10 cellular contexts compared by ENCODE assay signal in genomic region chr2:241842620-241843211, GRCh38. TPM values are rescaled to one million over a fixed set of nuclear protein-coding genes. Genes with fewer than 3 reads are reported as not detected.
DNase-seq lines count a peak whose midpoint lies in the region; ATAC-seq and TF ChIP-seq lines count a peak whose summit lies in the region.
"Had no signal": no experiment of that assay in that cellular context is flagged by ENCODE, and none has a peak within 500 bp of the region (broad histone marks: within the 10 kb centered on the region; RNA-seq: fewer than 3 reads in every experiment).

No MANE protein-coding gene starts in this region.

- H3K36me3 Mint-ChIP-seq in CD4-positive, CD25-positive, alpha-beta regulatory T cell = no peaks in the 10 kb centered on the region
- H3K36me3 Mint-ChIP-seq in H9 (ENCODE audit: insufficient read depth in 1 of 3, low read depth in 3 of 3) = peaks cover 0 to 1% (median 0%) of the 10 kb centered on the region in 3 experiments; a peak in 1 of 7 replicates
- no peaks in the 10 kb centered on the region for H3K36me3 Mint-ChIP-seq in osteocyte (ENCODE audit: unreplicated experiment)

- H3T11ph ChIP-seq in H9 (ENCODE audit: low read length) = no peak overlapping the region

- H3K9me3 ChIP-seq in CD4-positive, CD25-positive, alpha-beta regulatory T cell (ENCODE audit: control insufficient read depth in 2 of 2, low read length in 2 of 2) = no peaks in the 10 kb centered on the region
- no peaks in the 10 kb centered on the region for H3K9me3 ChIP-seq in H9 (ENCODE audit: control insufficient read depth, low read depth, low read length)

- H2BK5ac ChIP-seq in H9 (ENCODE audit: insufficient read length, low read length) = no peak overlapping the region

- H3K14ac ChIP-seq in H9 (ENCODE audit: insufficient read depth, low read length) = no peak overlapping the region

- no peaks in the 10 kb centered on the region for H3K23me2 ChIP-seq in H9 (ENCODE audit: insufficient read length, low read depth, low read length, poor library complexity, severe bottlenecking)

- no peak overlapping the region for H2BK12ac ChIP-seq in H9 (ENCODE audit: insufficient read length, low read depth, low read length)

- H2AFZ ChIP-seq in H9 (ENCODE audit: low read length) = no peak overlapping the region

- peaks cover 14% of the 10 kb centered on the region for H3K27me3 Mint-ChIP-seq in CD4-positive, CD25-positive, alpha-beta regulatory T cell
- H3K27me3 Mint-ChIP-seq in H9 (ENCODE audit: low read depth) (peaks cover 47% of the 10 kb centered on the region), osteocyte (ENCODE audit: unreplicated experiment) (peaks cover 37% of the 10 kb centered on the region)

- TF ChIP-seq CTCF in H9 (conservative IDR thresholded peaks at IDR 0.05) = no peak
- TF ChIP-seq CTCF in osteocyte (IDR thresholded peaks at IDR 0.05) = no peak

- peaks cover 4 to 37% (median 15%) of the 10 kb centered on the region in 4 donors for H3K4me1 Mint-ChIP-seq in CD4-positive, CD25-positive, alpha-beta regulatory T cell
- peaks cover 7 to 29% of the 10 kb centered on the region in 2 experiments for H3K4me1 Mint-ChIP-seq in H9
- H3K4me1 Mint-ChIP-seq in osteocyte (ENCODE audit: unreplicated experiment) = peaks cover 11% of the 10 kb centered on the region

- H3K27ac Mint-ChIP-seq in CD4-positive, CD25-positive, alpha-beta regulatory T cell = peak overlapping the region; percentile 78 to 90 (median 82)
- no peak overlapping the region for H3K27ac Mint-ChIP-seq in H9
- no peak overlapping the region for H3K27ac Mint-ChIP-seq in osteocyte (ENCODE audit: unreplicated experiment)

- H3K27ac ChIP-seq in CD4-positive, CD25-positive, alpha-beta regulatory T cell (ENCODE audit: insufficient read depth, low read length, poor library complexity, severe bottlenecking) = peak overlapping the region; percentile 33
- H3K27ac ChIP-seq in H9 (ENCODE audit: insufficient read length, low read depth, low read length) = no peak overlapping the region
- H3K27ac ChIP-seq: VCaP had no signal

- H2BK15ac ChIP-seq in H9 (ENCODE audit: low read depth, low read length) = no peak overlapping the region

- no CpG with 5 or more reads among the region's 29 CpGs for WGBS in H9 (ENCODE audit: extremely low coverage, insufficient read length, low lambda C conversion rate)

- no peak overlapping the region for H3K9ac ChIP-seq in H9 (ENCODE audit: extremely low read depth, insufficient read length, low read length)

- H4K5ac ChIP-seq in H9 (ENCODE audit: insufficient read length, low read depth, low read length) = no peak overlapping the region

- H3K79me2 ChIP-seq in H9 (ENCODE audit: insufficient read depth, low read length) = no peaks in the 10 kb centered on the region

- no peak overlapping the region for H2BK20ac ChIP-seq in H9 (ENCODE audit: low read depth, low read length, poor library complexity, severe bottlenecking)

- no peaks in the 10 kb centered on the region for H3K79me1 ChIP-seq in H9 (ENCODE audit: insufficient read depth, low read depth, low read length, poor library complexity, severe bottlenecking)

- no peak overlapping the region for H3K18ac ChIP-seq in H9 (ENCODE audit: insufficient read length, low read depth, low read length)

- H3K4me1 ChIP-seq in CD4-positive, CD25-positive, alpha-beta regulatory T cell (ENCODE audit: control insufficient read depth, insufficient read depth, low read length, poor library complexity, severe bottlenecking) = peaks cover 25% of the 10 kb centered on the region
- H3K4me1 ChIP-seq in H9 (ENCODE audit: insufficient read depth, low read length) = no peaks in the 10 kb centered on the region; the same call in 1 of the 2 replicates

- H3K9me3 Mint-ChIP-seq in CD4-positive, CD25-positive, alpha-beta regulatory T cell = no peaks in the 10 kb centered on the region
- peaks cover 0 to 4% of the 10 kb centered on the region in 2 experiments; a peak in 1 of 5 replicates for H3K9me3 Mint-ChIP-seq in H9
- H3K9me3 Mint-ChIP-seq in osteocyte (ENCODE audit: unreplicated experiment) = no peaks in the 10 kb centered on the region

- H3K36me3 ChIP-seq in CD4-positive, CD25-positive, alpha-beta regulatory T cell (ENCODE audit: control insufficient read depth, insufficient read depth, low read length) = no peaks in the 10 kb centered on the region

- H3K4me3 Mint-ChIP-seq in CD4-positive, CD25-positive, alpha-beta regulatory T cell = peak overlapping the region; percentile 78 to 87 (median 84)
- H3K4me3 Mint-ChIP-seq in H9 = peak overlapping the region in 1 of 2 experiments; percentile 41; a peak in 2 of 5 replicates
- H3K4me3 Mint-ChIP-seq in osteocyte (ENCODE audit: unreplicated experiment) = no peak overlapping the region

- ATAC-seq in CD4-positive, CD25-positive, alpha-beta regulatory T cell (ENCODE audit: low read depth in 2 of 2) = peak in 1 of 2 donors; percentile 21
- no peak for ATAC-seq in HG02870 (IDR thresholded peaks at IDR 0.05; ENCODE audit: unreplicated experiment)

- H2AK5ac ChIP-seq in H9 (ENCODE audit: insufficient read length, low read length) = no peak overlapping the region

- DNase-seq in CD4-positive, CD25-positive, alpha-beta regulatory T cell = peak in 2 of 3 donors; percentile 23 to 39
- peak; percentile 32 for DNase-seq in H9
- peak; percentile 37 to 45 for DNase-seq in activated CD8-positive, alpha-beta memory T cell treated with anti-CD3 and anti-CD28 coated beads for 4 hours (ENCODE audit: low read depth in 2 of 2)
- peak; percentile 35 for DNase-seq in iPS-NIHi11 (ENCODE audit: low spot score)
- peak; percentile 78 for DNase-seq in stimulated activated CD8-positive, alpha-beta memory T cell treated with anti-CD3 and anti-CD28 coated beads, Interleukin-4, amount 100 ng/mL, for 48 hours
- no peak for DNase-seq in osteocyte (ENCODE audit: extremely low spot score, unreplicated experiment)
- no peak for DNase-seq in NCI-H526 (lab: John Stamatoyannopoulos, UW)

- H2BK120ac ChIP-seq in H9 (ENCODE audit: low read depth, low read length, poor library complexity, severe bottlenecking) = no peak overlapping the region

- no peak overlapping the region for H3K4ac ChIP-seq in H9 (ENCODE audit: low read depth, low read length)

- no peak overlapping the region for H3K23ac ChIP-seq in H9 (ENCODE audit: insufficient read length, low read depth, low read length)

- H3K4me2 ChIP-seq in H9 (ENCODE audit: insufficient read depth, insufficient read length, low read length) = peak overlapping the region; percentile 6

- H3K4me3 ChIP-seq in CD4-positive, CD25-positive, alpha-beta regulatory T cell (ENCODE audit: low read depth, low read length) = peak overlapping the region; percentile 53

- H4K91ac ChIP-seq in H9 (ENCODE audit: insufficient read length, low read depth, low read length) = no peak overlapping the region

- no peak overlapping the region for H4K8ac ChIP-seq in H9 (replicated peaks; ENCODE audit: insufficient read length, low read depth, low read length)

- no peak overlapping the region for H3K56ac ChIP-seq in H9 (ENCODE audit: insufficient read length, low read depth, low read length)

- H4K20me1 ChIP-seq in H9 (ENCODE audit: control insufficient read depth, insufficient read depth, insufficient read length) = no peaks in the 10 kb centered on the region

- no peaks in the 10 kb centered on the region for H3K27me3 ChIP-seq in CD4-positive, CD25-positive, alpha-beta regulatory T cell (ENCODE audit: control insufficient read depth, insufficient read depth, low read length)
- H3K27me3 ChIP-seq in H9 (ENCODE audit: insufficient read depth, low read length) = peaks cover 2% of the 10 kb centered on the region; the same call in 1 of the 2 replicates

RNA-seq across cellular contexts. Expression of gene PDCD1, which starts 16.0 kb away (rescaled TPM):
- total RNA-seq in CD4-positive, CD25-positive, alpha-beta regulatory T cell = 12.3 TPM
- polyA plus RNA-seq in CD4-positive, CD25-positive, alpha-beta regulatory T cell = 1 to 10 TPM; 6.0 to 8.6 (median 6.6) TPM
- 1.4 and 1.6 TPM in 2 replicates for total RNA-seq in H9 (2021)
- total RNA-seq in osteocyte = not detected in 2 replicates
- polyA plus RNA-seq: keratinocyte had no signal

RNA-seq across cellular contexts. Expression of gene RTP5, which starts 26.8 kb away (rescaled TPM):
- total RNA-seq in CD4-positive, CD25-positive, alpha-beta regulatory T cell = 0.44 TPM
- not detected for polyA plus RNA-seq in CD4-positive, CD25-positive, alpha-beta regulatory T cell
- total RNA-seq in H9 (2021) (not detected in 2 replicates), osteocyte (not detected in 2 replicates)
- polyA plus RNA-seq: keratinocyte had no signal

RNA-seq across cellular contexts. Expression of gene NEU4, which starts 33.7 kb away (rescaled TPM):
- 3.8 TPM for total RNA-seq in CD4-positive, CD25-positive, alpha-beta regulatory T cell
- polyA plus RNA-seq in CD4-positive, CD25-positive, alpha-beta regulatory T cell = under 1 TPM in 2 of 4 donors, not detected in 2; 0.16 to 0.67 TPM
- 0.42 and 0.70 TPM in 2 replicates for total RNA-seq in H9 (2021)
- not detected in 2 replicates for total RNA-seq in osteocyte
- polyA plus RNA-seq: keratinocyte had no signal

Comparison
In these comparisons a context has a peak if more than half of its experiments do, and no peak if none do; other contexts are left out.
1. DNase-seq: peak in CD4-positive, CD25-positive, alpha-beta regulatory T cell (2 of 3), H9 (single experiment), activated CD8-positive, alpha-beta memory T cell treated with anti-CD3 and anti-CD28 coated beads for 4 hours (2 of 2), iPS-NIHi11 (single experiment) and stimulated activated CD8-positive, alpha-beta memory T cell treated with anti-CD3 and anti-CD28 coated beads, Interleukin-4, amount 100 ng/mL, for 48 hours (single experiment); none in osteocyte (single experiment) and NCI-H526 (0 of 2).
2. H3K27ac Mint-ChIP-seq: peak in CD4-positive, CD25-positive, alpha-beta regulatory T cell (3 of 3); none in H9 (0 of 3) and osteocyte (single experiment).